ENCODE assay signal across 8 cellular contexts in genomic region chr6:36118550-36119107, GRCh38. TPM values are rescaled to one million over a fixed set of nuclear protein-coding genes. Genes with fewer than 3 reads are reported as not detected.
DNase-seq lines count a peak whose midpoint lies in the region; ATAC-seq and TF ChIP-seq lines count a peak whose summit lies in the region.

No MANE protein-coding gene starts in this region.

- H3K36me3 ChIP-seq in ovary: no peaks in the 10 kb centered on the region

- no peaks in the 10 kb centered on the region for H3K4me1 ChIP-seq in ovary (ENCODE audit: insufficient read depth)

- H3K9me3 ChIP-seq in ovary: no peaks in the 10 kb centered on the region

- DNase-seq in NCI-H1417 (lab: John Stamatoyannopoulos, UW) (peak; percentile 25 to 71 (median 36)), NCI-H1417 treated with DMSO at 0.1 percent for 48 hours (lab: John Stamatoyannopoulos, UW) (no peak), left colon (peak; percentile 51 to 57), ovary (no peak), posterior vena cava (ENCODE audit: low spot score) (no peak)
- DNase-seq in activated T-cell treated with anti-CD3 and anti-CD28 coated beads, Interleukin-2, amount 50 U/mL, for 1 hour: peak; percentile 63
- peak; percentile 32 for DNase-seq in stimulated activated naive CD4-positive, alpha-beta T cell treated with Interleukin-2 at 50 U/mL for 16 hours (lab: John Stamatoyannopoulos, UW)

- WGBS in ovary, 3 donors: 73 to 77% (median 75%) methylated on average over 4 of the region's 4 CpGs

- H3K4me3 ChIP-seq in ovary: no peak overlapping the region

- no peak for TF ChIP-seq EP300 in ovary (IDR thresholded peaks at IDR 0.05)

- ATAC-seq in left colon (peak; percentile 55), HG03196 (IDR thresholded peaks at IDR 0.05; ENCODE audit: unreplicated experiment) (no peak)

- H3K27me3 ChIP-seq in ovary: no peaks in the 10 kb centered on the region

- no peak for TF ChIP-seq POLR2A in ovary (IDR thresholded peaks at IDR 0.05)

- no peak overlapping the region for H3K27ac ChIP-seq in ovary

- no peak for TF ChIP-seq CTCF in ovary (IDR thresholded peaks at IDR 0.05)

- intact Hi-C loops in left colon (cut with DNase I, micrococcal nuclease) (no loop called here), ovary (cut with DNase I) (no loop called here), posterior vena cava (cut with DNase I) (no loop called here)

RNA-seq across cellular contexts. Expression of gene MAPK13, which starts 11.7 kb away (rescaled TPM):
- total RNA-seq in left colon (100 to 1,000 TPM; 184 to 186 TPM), ovary (10 to 100 TPM in 1 of 7 donors, 1 to 10 TPM in 6; 3.3 to 15.6 (median 6.2) TPM), posterior vena cava (10 to 100 TPM in 1 of 2 donors, 1 to 10 TPM in 1; 7.0 to 10.1 TPM)
- polyA plus RNA-seq in ovary: 1 to 10 TPM; 3.4 to 8.0 TPM

Comparison
In these comparisons a context has a peak if more than half of its experiments do, and no peak if none do; other contexts are left out.
1. DNase-seq: peak in NCI-H1417 (3 of 3), activated T-cell treated with anti-CD3 and anti-CD28 coated beads, Interleukin-2, amount 50 U/mL, for 1 hour (single experiment), left colon (2 of 2) and stimulated activated naive CD4-positive, alpha-beta T cell treated with Interleukin-2 at 50 U/mL for 16 hours (single experiment); none in NCI-H1417 treated with DMSO at 0.1 percent for 48 hours (single experiment), ovary (0 of 5) and posterior vena cava (single experiment).
2. RNA of gene MAPK13, which starts 11.7 kb away (total RNA-seq): 184 to 186 TPM in left colon; 7.0 to 10.1 TPM in posterior vena cava and 3.3 to 15.6 TPM in ovary; every median in the first group is over 10 times any median in the second.